ENCODE assay signal across 20 cellular contexts in the genomic region with DNA sequence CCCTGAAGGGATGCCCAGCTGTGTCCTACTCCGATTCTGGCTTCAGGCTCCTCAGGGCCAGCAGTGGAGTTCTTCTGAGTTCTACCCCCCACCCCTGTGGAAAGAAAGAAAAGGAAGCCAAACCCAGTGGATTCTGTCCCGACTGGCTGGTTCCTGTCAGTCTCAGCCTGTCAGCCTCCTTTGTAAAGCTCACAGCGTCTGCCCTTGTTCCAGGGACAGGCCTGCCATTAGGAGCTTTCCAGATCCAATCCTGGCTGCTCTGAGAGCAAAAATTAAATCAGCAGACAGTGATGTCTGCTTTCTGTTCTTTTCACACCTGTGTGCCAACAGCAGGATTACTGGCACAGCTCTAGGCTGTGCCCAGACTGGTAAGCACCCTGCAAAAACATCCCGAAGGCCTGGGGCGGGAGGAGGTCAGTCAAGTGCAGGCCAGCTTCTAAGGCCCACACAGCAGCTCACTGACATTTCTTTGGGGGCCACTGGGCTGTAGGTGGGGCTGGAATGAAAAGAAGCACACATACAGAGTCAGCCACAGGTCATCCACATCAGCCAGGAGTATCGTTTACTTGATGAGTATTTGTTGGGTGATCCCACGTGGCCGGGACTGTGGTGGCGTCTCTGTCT.
A peak's percentile ranks its signal among the peaks of the same experiment; 100 is the strongest.
DNase-seq lines count a peak whose midpoint lies in the region; ATAC-seq and TF ChIP-seq lines count a peak whose summit lies in the region.
"Had no signal": no experiment of that assay in that cellular context is flagged by ENCODE, and none has a peak within 500 bp of the region (broad histone marks: within the 10 kb centered on the region; RNA-seq: fewer than 3 reads in every experiment).

No MANE protein-coding gene starts in this region.

- H3K27ac ChIP-seq in ascending aorta (peak overlapping the region; percentile 79 to 81), lower lobe of right lung (peak overlapping the region; percentile 14), stomach smooth muscle (ENCODE audit: low read length) (peak overlapping the region; percentile 37)
- H3K27ac ChIP-seq: gastrocnemius medialis, transverse colon had no signal

- H3K27me3 ChIP-seq in ascending aorta: no peaks in the 10 kb centered on the region
- no peaks in the 10 kb centered on the region for H3K27me3 ChIP-seq in lower lobe of right lung (ENCODE audit: low read depth)
- no peaks in the 10 kb centered on the region for H3K27me3 ChIP-seq in stomach smooth muscle (ENCODE audit: control insufficient read depth in 1 of 2, insufficient read depth in 2 of 2, low read length in 2 of 2)
- H3K27me3 ChIP-seq: gastrocnemius medialis, transverse colon had no signal

- intact Hi-C loops in ascending aorta (cut with DNase I): no loop called here
- intact Hi-C loops in lower lobe of right lung (cut with DNase I): no loop called here

- no peak for TF ChIP-seq CTCF in ascending aorta (IDR thresholded peaks at IDR 0.05)
- no peak for TF ChIP-seq CTCF in lower lobe of right lung (IDR thresholded peaks at IDR 0.05)
- TF ChIP-seq CTCF in foreskin fibroblast (IDR thresholded peaks at IDR 0.05; ENCODE audit: low read depth, low read length): no peak

- H3K9me3 ChIP-seq in ascending aorta (no peaks in the 10 kb centered on the region), lower lobe of right lung (no peaks in the 10 kb centered on the region), stomach smooth muscle (ENCODE audit: control insufficient read depth in 2 of 2, low read length in 2 of 2) (no peaks in the 10 kb centered on the region)
- H3K9me3 ChIP-seq: gastrocnemius medialis, transverse colon had no signal

- no peak overlapping the region for H3K4me3 ChIP-seq in ascending aorta
- H3K4me3 ChIP-seq in lower lobe of right lung: no peak overlapping the region
- no peak overlapping the region for H3K4me3 ChIP-seq in stomach smooth muscle (ENCODE audit: low read length in 2 of 2)
- no peak overlapping the region for H3K4me3 ChIP-seq in foreskin fibroblast (ENCODE audit: low read depth in 1 of 2, low read length in 2 of 2)
- H3K4me3 ChIP-seq: gastrocnemius medialis, GM23338, transverse colon had no signal

- ATAC-seq in lower lobe of right lung: peak; percentile 31 to 54
- ATAC-seq: activated naive CD4-positive, alpha-beta T cell treated with anti-CD3 and anti-CD28 coated beads, Interleukin-2, amount 50 U/mL, for 72 hours; gastrocnemius medialis; GM23338; left colon; stimulated activated memory B cell treated with anti-CD40 and anti-IgM and Interleukin-4, amounts not matched to agents 10 μg/mL and 1 μg/mL and 100 μg/mL, for 72 hours had no signal

- no peak for DNase-seq in ascending aorta (ENCODE audit: low spot score in 2 of 2)
- DNase-seq in globus pallidus (ENCODE audit: low spot score): peak; percentile 31
- no peak for DNase-seq in lower lobe of right lung
- no peak for DNase-seq in cerebellar nuclear complex (lab: John Stamatoyannopoulos, UW)
- DNase-seq in activated effector memory CD4-positive, alpha-beta T cell treated with Interleukin-2 at 50 U/mL for 16 hours: no peak
- DNase-seq in SKM-1 (lab: John Stamatoyannopoulos, UW; ENCODE audit: unreplicated experiment): no peak
- no peak for DNase-seq in foreskin fibroblast
- DNase-seq: activated CD4-positive, CD25-positive, alpha-beta regulatory T cell treated with anti-CD3 and anti-CD28 coated beads, Interleukin-2, amount 50 U/mL, for 72 hours; CD4-positive, alpha-beta T cell; gastrocnemius medialis; left colon; NCI-H2081 treated with DMSO at 0.1 percent for 48 hours; NCI-H510A treated with DMSO at 0.1 percent for 48 hours; occipital lobe; RPMI8226; transverse colon had no signal

- peaks cover 4 to 18% of the 10 kb centered on the region in 2 donors for H3K4me1 ChIP-seq in ascending aorta
- H3K4me1 ChIP-seq in lower lobe of right lung: no peaks in the 10 kb centered on the region
- H3K4me1 ChIP-seq in stomach smooth muscle (ENCODE audit: control insufficient read depth, insufficient read depth, low read length): peaks cover 16% of the 10 kb centered on the region
- H3K4me1 ChIP-seq: transverse colon had no signal

- peak overlapping the region in 1 of 2 donors; percentile 2 for H3K9ac ChIP-seq in stomach smooth muscle (ENCODE audit: low read length in 2 of 2)

- H3K36me3 ChIP-seq in ascending aorta (no peaks in the 10 kb centered on the region), lower lobe of right lung (no peaks in the 10 kb centered on the region), stomach smooth muscle (ENCODE audit: control insufficient read depth in 2 of 2, insufficient read depth in 2 of 2, low read length in 2 of 2) (no peaks in the 10 kb centered on the region)
- H3K36me3 ChIP-seq: gastrocnemius medialis, transverse colon had no signal

Comparison
In these comparisons a context has a peak if more than half of its experiments do, and no peak if none do; other contexts are left out.
1. H3K27ac ChIP-seq: peak in every context shown above with its lines; median percentile 80 in ascending aorta; 37 in stomach smooth muscle; 14 in lower lobe of right lung.